ENCODE assay signal across 18 cellular contexts in genomic region chr15:65413760-65414144, GRCh38. TPM values are rescaled to one million over a fixed set of nuclear protein-coding genes. Genes with fewer than 3 reads are reported as not detected.
DNase-seq lines count a peak whose midpoint lies in the region; ATAC-seq and TF ChIP-seq lines count a peak whose summit lies in the region.
"Had no signal": no experiment of that assay in that cellular context is flagged by ENCODE, and none has a peak within 500 bp of the region (broad histone marks: within the 10 kb centered on the region; RNA-seq: fewer than 3 reads in every experiment).

No MANE protein-coding gene starts in this region.

- H2AFZ ChIP-seq in neuronal stem cell (ENCODE audit: low read length), result no peak overlapping the region

- ATAC-seq in HG03520 (IDR thresholded peaks at IDR 0.05; ENCODE audit: unreplicated experiment), result no peak
- ATAC-seq: HCT116, SK-N-SH treated with all-trans-retinoic acid at 6 μM for 48 hours had no signal

- H3K9me3 Mint-ChIP-seq in mesothelial cell of epicardium, result no peaks in the 10 kb centered on the region
- H3K9me3 Mint-ChIP-seq: CD4-positive, alpha-beta memory T cell had no signal

- no peak overlapping the region for H3K14ac ChIP-seq in neuronal stem cell (ENCODE audit: low read length)

- no peak overlapping the region for H3K9ac ChIP-seq in neuronal stem cell (ENCODE audit: low read depth, low read length, poor library complexity)
- H3K9ac ChIP-seq: KMS-11 had no signal

- no peak overlapping the region for H3K4me3 Mint-ChIP-seq in mesothelial cell of epicardium
- H3K4me3 Mint-ChIP-seq: CD4-positive, alpha-beta memory T cell had no signal

- no peak overlapping the region for H3K4me2 ChIP-seq in neuronal stem cell (ENCODE audit: insufficient read depth, low read length, poor library complexity, severe bottlenecking)
- H3K4me2 ChIP-seq: KMS-11 had no signal

- no peak overlapping the region for H2BK120ac ChIP-seq in neuronal stem cell (ENCODE audit: low read depth, low read length)

- TF ChIP-seq CTCF in HEK293 (tag by site-specific recombination; IDR thresholded peaks at IDR 0.05), result no peak
- TF ChIP-seq CTCF in fibroblast of mammary gland (conservative IDR thresholded peaks at IDR 0.05; ENCODE audit: control insufficient read depth, insufficient read depth, low read depth, low read length), result no peak
- no peak for TF ChIP-seq CTCF in mesothelial cell of epicardium (IDR thresholded peaks at IDR 0.05; ENCODE audit: unreplicated experiment)

- H2BK5ac ChIP-seq in neuronal stem cell (ENCODE audit: low read length), result no peak overlapping the region

- H3K4me3 ChIP-seq in HEK293 (ENCODE audit: low read depth, low read length), result no peak overlapping the region
- no peak overlapping the region for H3K4me3 ChIP-seq in fibroblast of mammary gland (ENCODE audit: control insufficient read depth, low read depth, low read length)
- no peak overlapping the region for H3K4me3 ChIP-seq in neuronal stem cell (ENCODE audit: low read length in 2 of 2)

- H4K91ac ChIP-seq in neuronal stem cell (ENCODE audit: low read depth, low read length, poor library complexity), result peak overlapping the region; percentile 14

- peak overlapping the region; percentile 33 for H3K18ac ChIP-seq in neuronal stem cell (ENCODE audit: low read length)

- H3K27ac ChIP-seq in HEK293 (ENCODE audit: extremely low read depth, low read depth, low read length) (no peak overlapping the region), neuronal stem cell (replicated peaks; ENCODE audit: low read length) (no peak overlapping the region)
- H3K27ac ChIP-seq: KMS-11 had no signal

- peaks cover 24% of the 10 kb centered on the region for H3K4me1 Mint-ChIP-seq in mesothelial cell of epicardium
- H3K4me1 Mint-ChIP-seq: CD4-positive, alpha-beta memory T cell had no signal

- H3K27me3 ChIP-seq in neuronal stem cell (ENCODE audit: control insufficient read depth in 3 of 3, insufficient read depth in 3 of 3, low read depth in 1 of 3, low read length in 3 of 3), result no peaks in the 10 kb centered on the region
- H3K27me3 ChIP-seq: BE2C had no signal

- POLR2A ChIA-PET in HEK293 (lab: Yijun Ruan, JAX), result interaction anchor here (0.9 to 1.0 kb wide), 2 partner anchors 48 to 109 kb away, joined by 3 to 5 read pairs; no protein-coding TSS in a partner anchor

- H3K27me3 Mint-ChIP-seq in mesothelial cell of epicardium (ENCODE audit: low read depth), result no peaks in the 10 kb centered on the region

- DNase-seq in SW480 (ENCODE audit: low spot score) (peak; percentile 66), fibroblast of mammary gland (ENCODE audit: low read depth) (peak; percentile 10), neuronal stem cell (ENCODE audit: low spot score) (no peak), mesothelial cell of epicardium (ENCODE audit: low spot score in 2 of 2, unreplicated experiment in 2 of 2) (no peak), NCI-H146 (lab: John Stamatoyannopoulos, UW) (no peak)
- DNase-seq in stimulated activated CD4-positive, alpha-beta T cell treated with anti-CD3 and anti-CD28 coated beads, Interleukin-4, amount 100 ng/mL, for 4 hours, result no peak
- DNase-seq: BE2C; CD4-positive, alpha-beta memory T cell; MM.1S; NCI-H1105; NCI-H187; NCI-H69; Right ventricle myocardium superior had no signal

- no peak overlapping the region for H3K4ac ChIP-seq in neuronal stem cell (ENCODE audit: low read length)

- H2AK5ac ChIP-seq in neuronal stem cell (ENCODE audit: low read depth, low read length), result peak overlapping the region; percentile 50

- no peak overlapping the region for H3K27ac Mint-ChIP-seq in mesothelial cell of epicardium
- H3K27ac Mint-ChIP-seq: CD4-positive, alpha-beta memory T cell had no signal

- H2BK15ac ChIP-seq in neuronal stem cell (ENCODE audit: low read length), result peak overlapping the region; percentile 30

- WGBS in neuronal stem cell (ENCODE audit: extremely low coverage in 2 of 2, insufficient read length in 2 of 2, insufficient replicate concordance in 1 of 2), 2 donors, result no CpG with 5 or more reads among the region's 6 CpGs

- H3K4me1 ChIP-seq in HEK293 (ENCODE audit: control insufficient read depth, insufficient read depth, low read length), result peaks cover 23% of the 10 kb centered on the region
- H3K4me1 ChIP-seq in neuronal stem cell (ENCODE audit: control insufficient read depth in 2 of 2, insufficient read depth in 1 of 2, low read depth in 1 of 2, low read length in 2 of 2), result peaks cover 51 to 62% of the 10 kb centered on the region in 2 donors
- H3K4me1 ChIP-seq: BE2C had no signal

- no peak overlapping the region for H2BK12ac ChIP-seq in neuronal stem cell (ENCODE audit: low read length)

- peaks cover 9% of the 10 kb centered on the region for H3K79me1 ChIP-seq in neuronal stem cell (ENCODE audit: low read depth, low read length)

- H3K23ac ChIP-seq in neuronal stem cell (ENCODE audit: low read depth, low read length, poor library complexity), result no peak overlapping the region

- no peaks in the 10 kb centered on the region for H3K9me3 ChIP-seq in HEK293 (ENCODE audit: control insufficient read depth, insufficient read depth, low read depth, low read length)
- no peaks in the 10 kb centered on the region for H3K9me3 ChIP-seq in neuronal stem cell (replicated peaks in 1 of 2; ENCODE audit: control insufficient read depth in 2 of 2, insufficient read depth in 1 of 2, low read depth in 1 of 2, low read length in 2 of 2)
- H3K9me3 ChIP-seq: BE2C had no signal

- no peak overlapping the region for H4K8ac ChIP-seq in neuronal stem cell (ENCODE audit: low read depth, low read length)

- H3K36me3 Mint-ChIP-seq in mesothelial cell of epicardium, result no peaks in the 10 kb centered on the region
- H3K36me3 Mint-ChIP-seq: CD4-positive, alpha-beta memory T cell had no signal

- CTCF ChIA-PET in HEK293 (lab: Yijun Ruan, JAX), result interaction anchor here (0.6 to 4.3 kb wide), 3 partner anchors 8 to 1360 kb away, joined by 3 to 40 read pairs (median 6); no protein-coding TSS in a partner anchor

- no peaks in the 10 kb centered on the region for H3K36me3 ChIP-seq in HEK293 (ENCODE audit: control insufficient read depth in 2 of 2, insufficient read depth in 1 of 2, low read length in 2 of 2)
- H3K36me3 ChIP-seq in neuronal stem cell (replicated peaks in 1 of 2; ENCODE audit: control insufficient read depth in 2 of 2, insufficient read depth in 2 of 2, low read length in 2 of 2), result peaks cover 0 to 28% of the 10 kb centered on the region in 2 donors
- H3K36me3 ChIP-seq: BE2C had no signal

TF ChIP-seq in HEK293, 187 proteins besides CTCF, POLR2A, EP300 and RAD21:
- TF ChIP-seq EGR2 (tag by site-specific recombination; IDR thresholded peaks at IDR 0.05; ENCODE audit: low read depth) (no peak), ZNF449 (tag by site-specific recombination; IDR thresholded peaks at IDR 0.05) (0 out of 2 replicates have a peak, but pooled peaks have one; percentile 4)

RNA-seq across cellular contexts. Expression of gene IGDCC4, which starts 9.0 kb away (rescaled TPM):
- polyA plus RNA-seq in neuronal stem cell (2013, experiment 1 of 2), result 17.1 TPM
- polyA plus RNA-seq in neuronal stem cell (2013, experiment 2 of 2), result 17.4 TPM
- 38.6 to 43.3 TPM (median 43.2 TPM) in 3 replicates for total RNA-seq in mesothelial cell of epicardium

RNA-seq across cellular contexts. Expression of gene IGDCC3, which starts 36.0 kb away (rescaled TPM):
- 69.2 TPM for polyA plus RNA-seq in neuronal stem cell (2013, experiment 1 of 2)
- 70.9 TPM for polyA plus RNA-seq in neuronal stem cell (2013, experiment 2 of 2)
- total RNA-seq in mesothelial cell of epicardium, result 34.8 to 40.6 TPM (median 35.1 TPM) in 3 replicates
- total RNA-seq: CD4-positive, alpha-beta memory T cell had no signal
- polyA plus RNA-seq: CD4-positive, alpha-beta memory T cell had no signal

Comparison
In these comparisons a context has a peak if more than half of its experiments do, and no peak if none do; other contexts are left out.
1. DNase-seq: peak in SW480 (single experiment) and fibroblast of mammary gland (single experiment); none in neuronal stem cell (single experiment), mesothelial cell of epicardium (0 of 2), stimulated activated CD4-positive, alpha-beta T cell treated with anti-CD3 and anti-CD28 coated beads, Interleukin-4, amount 100 ng/mL, for 4 hours (0 of 2) and NCI-H146 (single experiment).